Comparison of ENCODE assay signal across 18 cellular contexts in genomic region chr2:128016620-128017019, GRCh38.
"Had no signal": no experiment of that assay in that cellular context is flagged by ENCODE, and none has a peak within 500 bp of the region (broad histone marks: within the 10 kb centered on the region; RNA-seq: fewer than 3 reads in every experiment).

No MANE protein-coding gene starts in this region.

- H3K9me3 Mint-ChIP-seq: activated naive CD4-positive, alpha-beta T cell treated with anti-CD3 and anti-CD28 coated beads, Interleukin-2, amount 50 U/mL, for 24 hours; activated T-cell treated with anti-CD3 and anti-CD28 coated beads, Interleukin-2, amount 50 U/mL, for 4 hours; effector memory CD8-positive, alpha-beta T cell; nephron had no signal

- H3K4me1 ChIP-seq: ascending aorta, lower lobe of right lung, right atrium auricular region, transverse colon, uterus had no signal

- H3K27ac Mint-ChIP-seq: activated naive CD4-positive, alpha-beta T cell treated with anti-CD3 and anti-CD28 coated beads, Interleukin-2, amount 50 U/mL, for 24 hours; effector memory CD8-positive, alpha-beta T cell; nephron; progenitor cell of endocrine pancreas had no signal

- DNase-seq: activated CD4-positive, alpha-beta T cell treated with anti-CD3 and anti-CD28 coated beads, Interleukin-2, amount 50 U/mL, for 1 hour; activated CD8-positive, alpha-beta memory T cell treated with anti-CD3 and anti-CD28 coated beads, Interleukin-2, amount 50 U/mL, for 4 hours; activated effector memory CD4-positive, alpha-beta T cell treated with anti-CD3 and anti-CD28 coated beads, Interleukin-2, amount 50 U/mL, for 16 hours; activated T-cell treated with anti-CD3 and anti-CD28 coated beads, Interleukin-2, amount 50 U/mL, for 4 hours; effector memory CD8-positive, alpha-beta T cell; left colon; lower lobe of right lung; stimulated activated CD4-positive, alpha-beta T cell treated with anti-CD3 and anti-CD28 coated beads, Interleukin-12 subunit alpha, Interleukin-12 subunit beta, amount 100 ng/mL, for 4 hours; stimulated activated CD4-positive, alpha-beta T cell treated with anti-CD3 and anti-CD28 coated beads, Interleukin-2, amount 100 ng/mL, for 24 hours; stimulated activated naive CD4-positive, alpha-beta T cell treated with Interleukin-2 at 50 U/mL for 16 hours; transverse colon; uterus had no signal

- H3K4me1 Mint-ChIP-seq: activated naive CD4-positive, alpha-beta T cell treated with anti-CD3 and anti-CD28 coated beads, Interleukin-2, amount 50 U/mL, for 24 hours; nephron had no signal

- ATAC-seq: activated T-cell treated with anti-CD3 and anti-CD28 coated beads, Interleukin-2, amount 50 U/mL, for 4 hours; effector memory CD8-positive, alpha-beta T cell; left colon; lower lobe of right lung had no signal

- H3K9me3 ChIP-seq: ascending aorta, lower lobe of right lung, right atrium auricular region, transverse colon, uterus had no signal

- H3K4me3 ChIP-seq: ascending aorta, hepatocyte, lower lobe of right lung, right atrium auricular region, transverse colon, uterus had no signal

- H3K36me3 ChIP-seq: uterus had no signal

- H3K27me3 Mint-ChIP-seq: activated naive CD4-positive, alpha-beta T cell treated with anti-CD3 and anti-CD28 coated beads, Interleukin-2, amount 50 U/mL, for 24 hours; effector memory CD8-positive, alpha-beta T cell; progenitor cell of endocrine pancreas had no signal

- H3K4me3 Mint-ChIP-seq: activated naive CD4-positive, alpha-beta T cell treated with anti-CD3 and anti-CD28 coated beads, Interleukin-2, amount 50 U/mL, for 24 hours; activated T-cell treated with anti-CD3 and anti-CD28 coated beads, Interleukin-2, amount 50 U/mL, for 4 hours; effector memory CD8-positive, alpha-beta T cell; nephron had no signal

- H3K27me3 ChIP-seq: ascending aorta, hepatocyte, right atrium auricular region, transverse colon, uterus had no signal
